8 cellular contexts compared by ENCODE assay signal in the genomic region with DNA sequence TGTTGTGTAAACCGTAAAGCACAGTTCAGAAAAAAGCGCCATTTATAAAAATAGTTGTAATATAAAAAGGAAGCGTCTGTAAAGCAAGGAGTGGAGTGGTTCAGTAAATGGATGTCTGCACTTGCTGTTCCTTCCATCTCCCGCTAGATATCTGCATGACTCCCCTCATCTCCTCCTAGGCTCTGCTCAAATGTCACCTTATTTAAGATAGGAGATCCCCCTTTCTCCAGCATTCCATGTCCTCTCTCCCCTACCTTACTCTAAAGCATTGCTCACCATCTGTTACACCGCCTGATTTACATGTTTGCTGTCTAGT. TPM values are rescaled to one million over a fixed set of nuclear protein-coding genes. Genes with fewer than 3 reads are reported as not detected.
DNase-seq lines count a peak whose midpoint lies in the region; ATAC-seq and TF ChIP-seq lines count a peak whose summit lies in the region.

No MANE protein-coding gene starts in this region.

- no peak overlapping the region for H4K8ac ChIP-seq in neuronal stem cell (ENCODE audit: low read depth, low read length)

- ATAC-seq in activated CD4-positive, CD25-positive, alpha-beta regulatory T cell treated with anti-CD3 and anti-CD28 coated beads, Interleukin-2, amount 50 U/mL, for 24 hours, result peak; percentile 28 to 31
- no peak for ATAC-seq in esophagus mucosa

- peaks cover 34% of the 10 kb centered on the region for H3K27me3 Mint-ChIP-seq in endodermal cell (ENCODE audit: insufficient read depth)

- peak overlapping the region; percentile 90 for H3K4me3 Mint-ChIP-seq in endodermal cell

- H3K14ac ChIP-seq in neuronal stem cell (ENCODE audit: low read length), result no peak overlapping the region

- peaks cover 38% of the 10 kb centered on the region for H3K27me3 ChIP-seq in endodermal cell (ENCODE audit: control insufficient read depth, insufficient read depth, low read length, poor library complexity, severe bottlenecking)
- H3K27me3 ChIP-seq in neuronal stem cell (ENCODE audit: control insufficient read depth in 3 of 3, insufficient read depth in 3 of 3, low read depth in 1 of 3, low read length in 3 of 3), result peaks cover 0 to 7% (median 7%) of the 10 kb centered on the region in 3 experiments

- no peak overlapping the region for H2BK15ac ChIP-seq in neuronal stem cell (ENCODE audit: low read length)

- peak overlapping the region; percentile 78 for H3K4me2 ChIP-seq in neuronal stem cell (ENCODE audit: insufficient read depth, low read length, poor library complexity, severe bottlenecking)

- no peak overlapping the region for H2BK12ac ChIP-seq in neuronal stem cell (ENCODE audit: low read length)

- peak overlapping the region; percentile 92 for H3K27ac Mint-ChIP-seq in endodermal cell

- H3K9me3 ChIP-seq in endodermal cell (ENCODE audit: control insufficient read depth, low read length) (no peaks in the 10 kb centered on the region), neuronal stem cell (replicated peaks in 1 of 2; ENCODE audit: control insufficient read depth in 2 of 2, insufficient read depth in 1 of 2, low read depth in 1 of 2, low read length in 2 of 2) (no peaks in the 10 kb centered on the region)

- H3K4me1 ChIP-seq in endodermal cell (ENCODE audit: control insufficient read depth, insufficient read depth, low read length) (no peaks in the 10 kb centered on the region), neuronal stem cell (ENCODE audit: control insufficient read depth in 2 of 2, insufficient read depth in 1 of 2, low read depth in 1 of 2, low read length in 2 of 2) (peaks cover 0 to 3% of the 10 kb centered on the region in 2 donors)

- no peaks in the 10 kb centered on the region for H3K36me3 Mint-ChIP-seq in endodermal cell (ENCODE audit: low read depth)

- peaks cover 4% of the 10 kb centered on the region for H3K79me1 ChIP-seq in neuronal stem cell (ENCODE audit: low read depth, low read length)

- H3K23ac ChIP-seq in neuronal stem cell (ENCODE audit: low read depth, low read length, poor library complexity), result no peak overlapping the region

- no peak overlapping the region for H3K27ac ChIP-seq in endodermal cell (ENCODE audit: low read depth, low read length)
- no peak overlapping the region for H3K27ac ChIP-seq in neuronal stem cell (replicated peaks; ENCODE audit: low read length)

- H3K18ac ChIP-seq in neuronal stem cell (ENCODE audit: low read length), result no peak overlapping the region

- H3K9ac ChIP-seq in endodermal cell (ENCODE audit: extremely low read depth, low read length, poor library complexity, severe bottlenecking) (peak overlapping the region; percentile 54), neuronal stem cell (ENCODE audit: low read depth, low read length, poor library complexity) (no peak overlapping the region)

- no peak overlapping the region for H2BK5ac ChIP-seq in neuronal stem cell (ENCODE audit: low read length)

- H3K4ac ChIP-seq in neuronal stem cell (ENCODE audit: low read length), result no peak overlapping the region

- no peak overlapping the region for H4K91ac ChIP-seq in neuronal stem cell (ENCODE audit: low read depth, low read length, poor library complexity)

- H3K36me3 ChIP-seq in endodermal cell (ENCODE audit: control insufficient read depth, insufficient read depth, low read length) (peaks cover 19% of the 10 kb centered on the region), neuronal stem cell (replicated peaks in 1 of 2; ENCODE audit: control insufficient read depth in 2 of 2, insufficient read depth in 2 of 2, low read length in 2 of 2) (peaks cover 0 to 28% of the 10 kb centered on the region in 2 donors)

- no peak overlapping the region for H2BK120ac ChIP-seq in neuronal stem cell (ENCODE audit: low read depth, low read length)

- H2AFZ ChIP-seq in neuronal stem cell (ENCODE audit: low read length), result no peak overlapping the region

- peaks cover 5% of the 10 kb centered on the region for H3K4me1 Mint-ChIP-seq in endodermal cell

- no peaks in the 10 kb centered on the region for H3K9me3 Mint-ChIP-seq in endodermal cell

- H3K4me3 ChIP-seq in LNCaP clone FGC (ENCODE audit: low read depth, low read length) (peak overlapping the region; percentile 75), endodermal cell (ENCODE audit: low read length) (peak overlapping the region; percentile 96), neuronal stem cell (ENCODE audit: low read length in 2 of 2) (peak overlapping the region; percentile 84 to 97)

- TF ChIP-seq CTCF in LNCaP clone FGC (IDR thresholded peaks at IDR 0.05; ENCODE audit: control insufficient read depth, extremely low read depth, insufficient read depth) (no peak), endodermal cell (conservative IDR thresholded peaks at IDR 0.05) (no peak)

- WGBS in endodermal cell (ENCODE audit: insufficient coverage in 1 of 2, insufficient read length in 1 of 2), 2 experiments, result 67 to 81% methylated on average over 4 to 5 of the region's 5 CpGs
- no CpG with 5 or more reads among the region's 5 CpGs for WGBS in neuronal stem cell (ENCODE audit: extremely low coverage in 2 of 2, insufficient read length in 2 of 2, insufficient replicate concordance in 1 of 2), 2 donors

- no peak for DNase-seq in activated CD4-positive, CD25-positive, alpha-beta regulatory T cell (lab: John Stamatoyannopoulos, UW)
- DNase-seq in LNCaP clone FGC (ENCODE audit: low read depth) (no peak), endodermal cell (no peak), neuronal stem cell (ENCODE audit: low spot score) (no peak), SKM-1 treated with dmso at 0.1 percent for 144 hours (lab: John Stamatoyannopoulos, UW; ENCODE audit: unreplicated experiment) (no peak), COLO829 (ENCODE audit: low spot score) (no peak)

- H2AK5ac ChIP-seq in neuronal stem cell (ENCODE audit: low read depth, low read length), result no peak overlapping the region

RNA-seq across cellular contexts. Expression of gene MUL1, which starts 0.7 kb away (rescaled TPM):
- total RNA-seq in endodermal cell, result 10 to 100 TPM; 15.6 to 19.8 TPM
- polyA plus RNA-seq in endodermal cell (2013, experiment 1 of 2), result 20.6 TPM
- 17.8 TPM for polyA plus RNA-seq in endodermal cell (2013, experiment 2 of 2)
- polyA plus RNA-seq in neuronal stem cell (2013, experiment 1 of 2), result 10.7 TPM
- 10.3 TPM for polyA plus RNA-seq in neuronal stem cell (2013, experiment 2 of 2)
- 17.1 TPM for total RNA-seq in esophagus mucosa

RNA-seq across cellular contexts. Expression of gene CAMK2N1, which starts 21.2 kb away (rescaled TPM):
- 10 to 100 TPM; 10.2 to 16.2 TPM for total RNA-seq in endodermal cell
- 29.4 TPM for polyA plus RNA-seq in endodermal cell (2013, experiment 1 of 2)
- polyA plus RNA-seq in endodermal cell (2013, experiment 2 of 2), result 26.4 TPM
- polyA plus RNA-seq in neuronal stem cell (2013, experiment 1 of 2), result 61.9 TPM
- 63.1 TPM for polyA plus RNA-seq in neuronal stem cell (2013, experiment 2 of 2)
- total RNA-seq in esophagus mucosa, result 7.7 TPM

RNA-seq across cellular contexts. Expression of gene FAM43B, which starts 45.2 kb away (rescaled TPM):
- total RNA-seq in endodermal cell (under 1 TPM; 0.13 to 0.29 TPM), esophagus mucosa (0.12 TPM)
- 1.2 TPM for polyA plus RNA-seq in endodermal cell (2013, experiment 1 of 2)
- 1.4 TPM for polyA plus RNA-seq in endodermal cell (2013, experiment 2 of 2)
- 1.6 TPM for polyA plus RNA-seq in neuronal stem cell (2013, experiment 1 of 2)
- polyA plus RNA-seq in neuronal stem cell (2013, experiment 2 of 2), result 1.5 TPM
